Comparison of ENCODE assay signal across 8 cellular contexts in the genomic region with DNA sequence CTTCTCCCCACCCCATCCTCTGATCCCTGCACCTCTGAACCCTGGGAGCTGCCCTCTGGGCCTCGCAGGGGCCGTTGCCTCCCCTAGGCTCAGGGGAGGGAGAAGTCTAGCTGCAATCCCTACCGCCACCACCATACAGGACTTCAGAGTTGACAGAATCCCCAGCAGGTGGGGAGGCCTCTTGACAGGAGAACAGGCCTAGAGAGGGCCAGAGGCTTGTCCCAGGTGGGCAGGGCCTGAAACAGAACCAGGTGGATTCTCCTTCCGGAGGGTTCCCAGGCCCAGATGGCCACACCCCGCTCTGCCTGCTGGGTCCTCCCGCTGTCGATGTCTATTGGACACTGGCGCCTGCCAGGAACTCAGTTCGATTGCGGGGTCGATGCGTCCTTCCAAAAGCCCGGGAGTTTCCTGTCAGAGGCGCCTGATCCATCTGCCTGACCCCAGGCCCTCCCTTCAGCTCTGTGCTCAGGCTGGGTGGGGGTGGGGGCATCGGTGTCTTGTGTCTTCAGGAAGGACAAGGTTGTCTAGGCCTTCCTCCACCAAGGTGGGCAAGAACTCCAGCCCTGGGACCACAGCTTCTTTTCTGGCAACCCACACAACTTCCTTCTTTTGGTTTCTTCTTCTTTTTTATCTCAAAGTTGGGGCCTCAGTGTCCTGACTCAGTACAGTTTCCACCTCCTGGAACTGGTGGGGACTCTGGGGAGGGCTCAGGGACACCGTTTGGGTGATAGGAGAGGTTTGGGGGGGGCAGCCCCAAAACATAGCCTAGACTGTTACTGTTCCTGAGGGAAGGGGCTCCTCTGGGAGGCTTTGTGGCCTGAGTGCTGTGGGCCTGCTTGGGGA. TPM values are rescaled to one million over a fixed set of nuclear protein-coding genes. Genes with fewer than 3 reads are reported as not detected.
A peak's percentile ranks its signal among the peaks of the same experiment; 100 is the strongest.
DNase-seq lines count a peak whose midpoint lies in the region; ATAC-seq lines count a peak whose summit lies in the region.

No MANE protein-coding gene starts in this region.

- H3K4me1 Mint-ChIP-seq in activated T-cell treated with anti-CD3 and anti-CD28 coated beads, Interleukin-2, amount 50 U/mL, for 72 hours (ENCODE audit: low read depth), result peaks cover 31% of the 10 kb centered on the region
- peaks cover 4 to 28% (median 26%) of the 10 kb centered on the region in 4 donors for H3K4me1 Mint-ChIP-seq in naive thymus-derived CD8-positive, alpha-beta T cell

- no peak overlapping the region for H3K27ac Mint-ChIP-seq in activated T-cell treated with anti-CD3 and anti-CD28 coated beads, Interleukin-2, amount 50 U/mL, for 72 hours
- peak overlapping the region in 6 of 10 donors; percentile 34 to 67 (median 62) for H3K27ac Mint-ChIP-seq in naive thymus-derived CD8-positive, alpha-beta T cell

- DNase-seq in NCI-H748 (lab: John Stamatoyannopoulos, UW; ENCODE audit: unreplicated experiment) (peak; percentile 55), NCI-H748 treated with DMSO at 0.1 percent for 48 hours (lab: John Stamatoyannopoulos, UW) (no peak), Kasumi-1 (lab: John Stamatoyannopoulos, UW) (peak; percentile 76 to 81), AG08395 (ENCODE audit: low spot score) (no peak), putamen (ENCODE audit: low spot score) (no peak)
- DNase-seq in activated T-cell treated with anti-CD3 and anti-CD28 coated beads, Interleukin-2, amount 50 U/mL, for 72 hours, result peak in 1 of 2 donors; percentile 40
- DNase-seq in naive thymus-derived CD8-positive, alpha-beta T cell, result no peak

- peak overlapping the region; percentile 1 to 74 for H3K4me3 Mint-ChIP-seq in activated T-cell treated with anti-CD3 and anti-CD28 coated beads, Interleukin-2, amount 50 U/mL, for 72 hours
- peak overlapping the region in 1 of 10 donors; percentile 11 for H3K4me3 Mint-ChIP-seq in naive thymus-derived CD8-positive, alpha-beta T cell

- H3K9me3 Mint-ChIP-seq in activated T-cell treated with anti-CD3 and anti-CD28 coated beads, Interleukin-2, amount 50 U/mL, for 72 hours, result no peaks in the 10 kb centered on the region
- no peaks in the 10 kb centered on the region for H3K9me3 Mint-ChIP-seq in naive thymus-derived CD8-positive, alpha-beta T cell

- POLR2A ChIA-PET in naive thymus-derived CD8-positive, alpha-beta T cell (lab: Charles Lee), result interaction anchor here (0.6 kb wide), 1 partner anchor 1445 kb away, joined by 3 read pairs; no protein-coding TSS in a partner anchor

- H3K27me3 Mint-ChIP-seq in activated T-cell treated with anti-CD3 and anti-CD28 coated beads, Interleukin-2, amount 50 U/mL, for 72 hours (ENCODE audit: low read depth), result no peaks in the 10 kb centered on the region
- H3K27me3 Mint-ChIP-seq in naive thymus-derived CD8-positive, alpha-beta T cell, result no peaks in the 10 kb centered on the region

- no peaks in the 10 kb centered on the region for H3K36me3 Mint-ChIP-seq in activated T-cell treated with anti-CD3 and anti-CD28 coated beads, Interleukin-2, amount 50 U/mL, for 72 hours (ENCODE audit: insufficient read depth in 2 of 2)
- H3K36me3 Mint-ChIP-seq in naive thymus-derived CD8-positive, alpha-beta T cell, result no peaks in the 10 kb centered on the region

- ATAC-seq in activated T-cell treated with anti-CD3 and anti-CD28 coated beads, Interleukin-2, amount 50 U/mL, for 72 hours (replicated peaks in 1 of 2), result peak; percentile 44 to 74
- ATAC-seq in naive thymus-derived CD8-positive, alpha-beta T cell, result peak; percentile 56 to 62
- no peak for ATAC-seq in HG02973 (IDR thresholded peaks at IDR 0.05; ENCODE audit: unreplicated experiment)

RNA-seq across cellular contexts. Expression of a gene that starts 6.4 kb away (rescaled TPM):
- 10 to 100 TPM; 31.9 to 41.3 TPM for total RNA-seq in activated T-cell treated with anti-CD3 and anti-CD28 coated beads, Interleukin-2, amount 50 U/mL, for 72 hours
- 10 to 100 TPM; 11.8 to 15.6 TPM for total RNA-seq in naive thymus-derived CD8-positive, alpha-beta T cell
- 10 to 100 TPM; 13.5 to 16.3 (median 14.9) TPM for polyA plus RNA-seq in naive thymus-derived CD8-positive, alpha-beta T cell

RNA-seq across cellular contexts. Expression of a gene that starts 26.7 kb away (rescaled TPM):
- 10 to 100 TPM; 55.8 to 56.0 TPM for total RNA-seq in activated T-cell treated with anti-CD3 and anti-CD28 coated beads, Interleukin-2, amount 50 U/mL, for 72 hours
- 100 to 1,000 TPM; 156 to 157 TPM for total RNA-seq in naive thymus-derived CD8-positive, alpha-beta T cell
- 10 to 100 TPM in 2 of 3 donors, 1 to 10 TPM in 1; 9.9 to 12.1 (median 11.6) TPM for polyA plus RNA-seq in naive thymus-derived CD8-positive, alpha-beta T cell

RNA-seq across cellular contexts. Expression of a gene that starts 35.3 kb away (rescaled TPM):
- total RNA-seq in activated T-cell treated with anti-CD3 and anti-CD28 coated beads, Interleukin-2, amount 50 U/mL, for 72 hours, result 10 to 100 TPM; 81.7 to 93.4 TPM
- 100 to 1,000 TPM; 155 to 166 TPM for total RNA-seq in naive thymus-derived CD8-positive, alpha-beta T cell
- polyA plus RNA-seq in naive thymus-derived CD8-positive, alpha-beta T cell, result 10 to 100 TPM; 14.7 to 40.0 (median 27.6) TPM

Comparison
In these comparisons a context has a peak if more than half of its experiments do, and no peak if none do; other contexts are left out.
1. DNase-seq: peak in NCI-H748 (single experiment) and Kasumi-1 (2 of 2); none in NCI-H748 treated with DMSO at 0.1 percent for 48 hours (single experiment), naive thymus-derived CD8-positive, alpha-beta T cell (0 of 10), AG08395 (single experiment) and putamen (single experiment).